In genomic region chr18:74083071-74083954, GRCh38 we compare ENCODE assay signal across 10 cellular contexts.
DNase-seq lines count a peak whose midpoint lies in the region; ATAC-seq and TF ChIP-seq lines count a peak whose summit lies in the region.
"Had no signal": no experiment of that assay in that cellular context is flagged by ENCODE, and none has a peak within 500 bp of the region (broad histone marks: within the 10 kb centered on the region; RNA-seq: fewer than 3 reads in every experiment).

No MANE protein-coding gene starts in this region.

- H3K36me3 ChIP-seq in neuron (ENCODE audit: insufficient read depth, low read length): no peaks in the 10 kb centered on the region
- H3K36me3 ChIP-seq: breast epithelium had no signal

- intact Hi-C loops in activated naive CD4-positive, alpha-beta T cell treated with anti-CD3 and anti-CD28 coated beads for 36 hours (cut with micrococcal nuclease): loop anchor here (1.0 to 5.0 kb wide), 4 partner anchors 20 to 514 kb away; partner anchors contain the start of genes CNDP2 and ZNF407

- H3K9me3 ChIP-seq in neuron (ENCODE audit: low read length): no peaks in the 10 kb centered on the region

- H3K27ac Mint-ChIP-seq in activated naive CD4-positive, alpha-beta T cell treated with anti-CD3 and anti-CD28 coated beads for 36 hours: peak overlapping the region; percentile 87

- H3K4me3 ChIP-seq in neuron (ENCODE audit: low read length): no peak overlapping the region
- H3K4me3 ChIP-seq: breast epithelium had no signal

- H3K27me3 Mint-ChIP-seq in activated naive CD4-positive, alpha-beta T cell treated with anti-CD3 and anti-CD28 coated beads for 36 hours (ENCODE audit: low read depth): no peaks in the 10 kb centered on the region

- H3K4me1 Mint-ChIP-seq in activated naive CD4-positive, alpha-beta T cell treated with anti-CD3 and anti-CD28 coated beads for 36 hours (ENCODE audit: low read depth): peaks cover 16% of the 10 kb centered on the region

- H3K9me3 Mint-ChIP-seq in activated naive CD4-positive, alpha-beta T cell treated with anti-CD3 and anti-CD28 coated beads for 36 hours: no peaks in the 10 kb centered on the region

- CTCF ChIA-PET in activated naive CD4-positive, alpha-beta T cell treated with anti-CD3 and anti-CD28 coated beads for 36 hours (lab: Charles Lee): interaction anchor here (0.7 to 2.9 kb wide), 22 partner anchors 10 to 413 kb away, joined by 3 to 54 read pairs (median 6); partner anchors contain the start of gene CNDP2

- no peaks in the 10 kb centered on the region for H3K27me3 ChIP-seq in neuron (ENCODE audit: insufficient read depth, low read length)
- H3K27me3 ChIP-seq: breast epithelium had no signal

- no peaks in the 10 kb centered on the region for H3K36me3 Mint-ChIP-seq in activated naive CD4-positive, alpha-beta T cell treated with anti-CD3 and anti-CD28 coated beads for 36 hours (ENCODE audit: low read depth)

- in situ Hi-C loops in G401 (cut with HindIII; ENCODE audit: low sequenced_read_pairs): no loop called here

- peak overlapping the region; percentile 20 for H2AFZ ChIP-seq in neuron (ENCODE audit: low read depth, low read length)

- H3K4me3 Mint-ChIP-seq in activated naive CD4-positive, alpha-beta T cell treated with anti-CD3 and anti-CD28 coated beads for 36 hours: peak overlapping the region; percentile 55

- no peak for ATAC-seq in GM18909 (IDR thresholded peaks at IDR 0.05; ENCODE audit: poor library complexity, unreplicated experiment)
- ATAC-seq in SK-N-SH treated with all-trans-retinoic acid at 6 μM for 48 hours: no peak

- peak; percentile 2 for DNase-seq in EL
- peak; percentile 59 for DNase-seq in NCI-H1417 treated with DMSO at 0.1 percent for 48 hours (lab: John Stamatoyannopoulos, UW)
- peak; percentile 71 for DNase-seq in activated naive CD4-positive, alpha-beta T cell treated with anti-CD3 and anti-CD28 coated beads for 36 hours
- DNase-seq in G401 (ENCODE audit: low spot score): no peak
- DNase-seq in GM03348 (ENCODE audit: low spot score): no peak
- DNase-seq: GDM1 had no signal

- H3K4me1 ChIP-seq in neuron (ENCODE audit: insufficient read depth, low read length): peaks cover 10% of the 10 kb centered on the region
- H3K4me1 ChIP-seq: breast epithelium had no signal

TF ChIP-seq in SK-N-SH treated with all-trans-retinoic acid at 6 μM for 48 hours, 23 proteins besides CTCF, POLR2A, EP300 and RAD21:
- TF ChIP-seq TSHZ2 (CRISPR knock-in tag; IDR thresholded peaks at IDR 0.05): no peak
- TF ChIP-seq PPARA (CRISPR knock-in tag; IDR thresholded peaks at IDR 0.05; ENCODE audit: borderline replicate concordance): no peak
- no peak for TF ChIP-seq GLIS3 (CRISPR knock-in tag; IDR thresholded peaks at IDR 0.05)
- TF ChIP-seq ZFP30 (CRISPR knock-in tag; IDR thresholded peaks at IDR 0.05): no peak
- TF ChIP-seq ZFP3 (CRISPR knock-in tag; IDR thresholded peaks at IDR 0.05): no peak
- TF ChIP-seq RARB (CRISPR knock-in tag; IDR thresholded peaks at IDR 0.05): no peak
- no peak for TF ChIP-seq CSDC2 (CRISPR knock-in tag; IDR thresholded peaks at IDR 0.05)
- no peak for TF ChIP-seq POU6F1 (CRISPR knock-in tag; IDR thresholded peaks at IDR 0.05; ENCODE audit: borderline replicate concordance, low read depth)
- no peak for TF ChIP-seq TCF4 (CRISPR knock-in tag; IDR thresholded peaks at IDR 0.05; ENCODE audit: borderline replicate concordance)
- no peak for TF ChIP-seq TOX (CRISPR knock-in tag; IDR thresholded peaks at IDR 0.05; ENCODE audit: borderline replicate concordance)

Comparison
In these comparisons a context has a peak if more than half of its experiments do, and no peak if none do; other contexts are left out.
1. DNase-seq: peak in EL (single experiment), NCI-H1417 treated with DMSO at 0.1 percent for 48 hours (single experiment) and activated naive CD4-positive, alpha-beta T cell treated with anti-CD3 and anti-CD28 coated beads for 36 hours (single experiment); none in G401 (single experiment) and GM03348 (single experiment).